Comparison of ENCODE assay signal across 23 cellular contexts in the genomic region with DNA sequence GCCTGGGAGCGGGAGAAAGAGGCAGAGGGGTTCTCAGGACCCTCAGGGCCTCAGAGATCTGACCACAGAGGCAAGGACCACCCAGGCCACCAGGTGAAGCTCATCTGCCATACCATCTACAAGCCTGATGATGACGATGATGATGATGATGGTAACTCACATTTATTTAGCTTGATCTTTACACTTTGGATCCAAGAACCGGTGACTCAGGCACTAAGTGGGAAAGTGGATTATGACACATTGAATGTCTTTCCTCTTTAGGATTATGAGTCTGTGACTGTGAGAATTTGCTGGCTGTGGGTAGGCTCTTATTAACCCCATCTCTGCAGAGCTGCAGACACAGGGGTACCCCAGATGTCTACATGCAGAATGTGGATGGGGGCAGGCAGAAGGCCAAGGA.
"Had no signal": no experiment of that assay in that cellular context is flagged by ENCODE, and none has a peak within 500 bp of the region (broad histone marks: within the 10 kb centered on the region; RNA-seq: fewer than 3 reads in every experiment).

No MANE protein-coding gene starts in this region.

- H3K4me3 ChIP-seq: breast epithelium, lower lobe of right lung, tibial nerve had no signal

- H3K9me3 Mint-ChIP-seq: activated T-cell treated with anti-CD3 and anti-CD28 coated beads, Interleukin-2, amount 50 U/mL, for 24 hours; activated T-helper 2 cell treated with anti-CD3 and anti-CD28 coated beads, Interferon-gamma antibody, Interleukin-2, Interleukin-4, amounts not matched to agents 10 μg/mL and 5 μg/mL and 100 μg/mL, durations not matched to agents 14 hours and 24 hours and 36 hours; naive B cell; T-cell; WTC11 had no signal

- ATAC-seq: left lobe of liver; lower lobe of right lung; stimulated activated naive CD8-positive, alpha-beta T cell treated with anti-CD3 and anti-CD28 coated beads, Interleukin-15, Interleukin-2, amounts not matched to agents 100 U/mL and 50 U/mL, for 24 hours; T-cell; WTC11 had no signal

- H3K4me1 Mint-ChIP-seq: T-cell had no signal

- DNase-seq: activated CD4-positive, alpha-beta T cell treated with anti-CD3 and anti-CD28 coated beads, Interleukin-2, amount 50 U/mL, for 4 hours; activated CD8-positive, alpha-beta memory T cell treated with anti-CD3 and anti-CD28 coated beads for 24 hours; activated CD8-positive, alpha-beta memory T cell treated with anti-CD3 and anti-CD28 coated beads, Interleukin-2, amount 50 U/mL, for 4 hours; activated naive CD4-positive, alpha-beta T cell; activated T-cell treated with anti-CD3 and anti-CD28 coated beads, Interleukin-2, amount 50 U/mL, for 24 hours; amniotic stem cell; cerebellar nuclear complex; cortex of kidney; foreskin fibroblast; lower lobe of right lung; mesendoderm; naive B cell; occipital lobe; stimulated activated CD4-positive, alpha-beta T cell treated with anti-CD3 and anti-CD28 coated beads, Interleukin-4, amount 100 ng/mL, for 4 hours; stimulated activated naive CD8-positive, alpha-beta T cell treated with anti-CD3 and anti-CD28 coated beads, Interleukin-15, Interleukin-2, amounts not matched to agents 100 U/mL and 50 U/mL, for 24 hours; T-cell; T-helper 9 cell had no signal

- H3K9me3 ChIP-seq: breast epithelium, lower lobe of right lung, tibial nerve had no signal

- H3K27me3 Mint-ChIP-seq: activated naive CD8-positive, alpha-beta T cell; activated T-cell treated with anti-CD3 and anti-CD28 coated beads, Interleukin-2, amount 50 U/mL, for 24 hours had no signal

- H3K4me1 ChIP-seq: breast epithelium, lower lobe of right lung, tibial nerve had no signal

- H3K36me3 ChIP-seq: breast epithelium, lower lobe of right lung, tibial nerve had no signal

- H3K27ac Mint-ChIP-seq: activated naive CD8-positive, alpha-beta T cell; activated T-cell treated with anti-CD3 and anti-CD28 coated beads, Interleukin-2, amount 50 U/mL, for 24 hours; activated T-helper 2 cell treated with anti-CD3 and anti-CD28 coated beads, Interferon-gamma antibody, Interleukin-2, Interleukin-4, amounts not matched to agents 10 μg/mL and 5 μg/mL and 100 μg/mL, durations not matched to agents 14 hours and 24 hours and 36 hours; naive B cell; T-cell; WTC11 had no signal

- H3K4me3 Mint-ChIP-seq: activated naive CD8-positive, alpha-beta T cell; activated T-cell treated with anti-CD3 and anti-CD28 coated beads, Interleukin-2, amount 50 U/mL, for 24 hours; T-cell; WTC11 had no signal

- H3K27ac ChIP-seq: breast epithelium, lower lobe of right lung, tibial nerve had no signal

- H3K27me3 ChIP-seq: breast epithelium had no signal

- H3K36me3 Mint-ChIP-seq: activated naive CD8-positive, alpha-beta T cell; naive B cell; T-cell; WTC11 had no signal
